In the genomic region with DNA sequence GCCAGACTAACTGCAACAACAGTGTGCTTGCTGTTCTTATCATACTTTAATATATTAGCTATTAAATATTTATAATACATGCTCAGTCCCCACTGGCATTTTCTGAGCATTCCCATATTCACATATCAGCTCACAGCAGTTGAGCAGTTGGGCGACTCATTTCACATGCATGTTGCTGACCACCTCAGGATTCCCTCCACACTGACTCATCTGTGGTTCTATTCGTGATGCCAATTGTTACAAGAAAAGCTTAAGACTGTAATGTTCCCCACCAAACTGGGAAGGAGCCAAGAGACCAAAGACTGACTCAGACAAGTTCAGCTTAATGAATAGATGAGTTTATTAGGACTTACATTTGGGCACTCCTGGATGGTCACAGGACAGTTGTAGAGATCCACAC, we compare ENCODE assay signal across 8 cellular contexts.
DNase-seq lines count a peak whose midpoint lies in the region; ATAC-seq and TF ChIP-seq lines count a peak whose summit lies in the region.
"Had no signal": no experiment of that assay in that cellular context is flagged by ENCODE, and none has a peak within 500 bp of the region (broad histone marks: within the 10 kb centered on the region; RNA-seq: fewer than 3 reads in every experiment).

No MANE protein-coding gene starts in this region.

- no peak for TF ChIP-seq CTCF in GM23338 (conservative IDR thresholded peaks at IDR 0.05; ENCODE audit: low read depth in 2 of 2)
- no peak for TF ChIP-seq CTCF in left ventricle myocardium inferior (IDR thresholded peaks at IDR 0.05; ENCODE audit: borderline replicate concordance)

- no peak overlapping the region for H2AFZ ChIP-seq in GM23338

- H3K27me3 ChIP-seq in GM23338 (ENCODE audit: insufficient read depth): no peaks in the 10 kb centered on the region
- H3K27me3 ChIP-seq in left ventricle myocardium inferior (ENCODE audit: low read depth): no peaks in the 10 kb centered on the region

- H3K4me1 Mint-ChIP-seq in GM23338: no peaks in the 10 kb centered on the region
- H3K4me1 Mint-ChIP-seq: activated naive CD4-positive, alpha-beta T cell treated with anti-CD3 and anti-CD28 coated beads, Interleukin-2, amount 50 U/mL, for 24 hours had no signal

- peaks cover 6% of the 10 kb centered on the region for H3K9me2 ChIP-seq in GM23338 (ENCODE audit: insufficient read depth)

- intact Hi-C loops in left ventricle myocardium inferior (cut with micrococcal nuclease): no loop called here

- H3K4me2 ChIP-seq in GM23338: no peak overlapping the region

- H3K9me3 Mint-ChIP-seq in GM23338: peaks cover 17% of the 10 kb centered on the region

- H3K4me1 ChIP-seq in GM23338 (ENCODE audit: insufficient read depth) (no peaks in the 10 kb centered on the region), left ventricle myocardium inferior (no peaks in the 10 kb centered on the region)

- DNase-seq in GM23338 (ENCODE audit: low spot score): no peak
- DNase-seq in fibroblast of peridontal ligament (ENCODE audit: extremely low read depth): peak; percentile 99
- peak; percentile 97 for DNase-seq in stromal cell of bone marrow (ENCODE audit: low read depth)
- DNase-seq in left ventricle myocardium inferior: no peak
- DNase-seq in activated effector memory CD4-positive, alpha-beta T cell treated with anti-CD3 and anti-CD28 coated beads, Interleukin-2, amount 50 U/mL, for 16 hours: no peak

- H3K79me2 ChIP-seq in GM23338 (replicated peaks; ENCODE audit: insufficient read depth): no peaks in the 10 kb centered on the region

- H3K36me3 Mint-ChIP-seq in GM23338 (ENCODE audit: low read depth): peaks cover 8% of the 10 kb centered on the region; the same call in 2 of the 3 replicates
- H3K36me3 Mint-ChIP-seq: activated naive CD4-positive, alpha-beta T cell treated with anti-CD3 and anti-CD28 coated beads, Interleukin-2, amount 50 U/mL, for 24 hours had no signal

- H3K36me3 ChIP-seq in GM23338 (ENCODE audit: insufficient read depth) (no peaks in the 10 kb centered on the region), left ventricle myocardium inferior (no peaks in the 10 kb centered on the region)

- H3K27ac Mint-ChIP-seq in GM23338: 0 out of 2 replicates have a peak overlapping the region, but pooled peaks have one; percentile 64
- H3K27ac Mint-ChIP-seq: activated naive CD4-positive, alpha-beta T cell treated with anti-CD3 and anti-CD28 coated beads, Interleukin-2, amount 50 U/mL, for 24 hours had no signal

- H3K9me3 ChIP-seq in left ventricle myocardium inferior (replicated peaks): peaks cover 12% of the 10 kb centered on the region

- H3K27ac ChIP-seq in GM23338 (ENCODE audit: low read depth) (no peak overlapping the region), left ventricle myocardium inferior (replicated peaks) (no peak overlapping the region)

- no peak overlapping the region for H3K4me3 ChIP-seq in GM23338
- no peak overlapping the region for H3K4me3 ChIP-seq in left ventricle myocardium inferior

- H4K20me1 ChIP-seq in GM23338 (replicated peaks; ENCODE audit: insufficient read depth): no peaks in the 10 kb centered on the region

- no peak overlapping the region for H3K4me3 Mint-ChIP-seq in GM23338
- H3K4me3 Mint-ChIP-seq: activated naive CD4-positive, alpha-beta T cell treated with anti-CD3 and anti-CD28 coated beads, Interleukin-2, amount 50 U/mL, for 24 hours had no signal

- H3K27me3 Mint-ChIP-seq in GM23338 (ENCODE audit: insufficient read depth, low read depth, poor library complexity): no peaks in the 10 kb centered on the region
- H3K27me3 Mint-ChIP-seq: activated naive CD4-positive, alpha-beta T cell treated with anti-CD3 and anti-CD28 coated beads, Interleukin-2, amount 50 U/mL, for 24 hours had no signal

- ATAC-seq in GM23338 (no peak), SK-N-SH treated with all-trans-retinoic acid at 6 μM for 48 hours (peak; percentile 95), HG03280 (IDR thresholded peaks at IDR 0.05; ENCODE audit: unreplicated experiment) (no peak)

- no peaks in the 10 kb centered on the region for H3F3A ChIP-seq in GM23338 (replicated peaks; ENCODE audit: low read depth)

TF ChIP-seq in GM23338, 12 proteins besides CTCF, POLR2A, EP300 and RAD21 (continues in another document):
- TF ChIP-seq ZNF114 (CRISPR knock-in tag; IDR thresholded peaks at IDR 0.05): no peak
- no peak for TF ChIP-seq STAT1 (IDR thresholded peaks at IDR 0.05; ENCODE audit: unreplicated experiment)
- TF ChIP-seq JUNB (IDR thresholded peaks at IDR 0.05; ENCODE audit: unreplicated experiment): no peak
- TF ChIP-seq CREB1 (CRISPR knock-in tag; IDR thresholded peaks at IDR 0.05; ENCODE audit: low read depth): no peak
- no peak for TF ChIP-seq NANOG (IDR thresholded peaks at IDR 0.05; ENCODE audit: borderline replicate concordance)
- no peak for TF ChIP-seq EZH2 (IDR thresholded peaks at IDR 0.05; ENCODE audit: low read depth, unreplicated experiment)
- no peak for TF ChIP-seq EZH2phosphoT487 (IDR thresholded peaks at IDR 0.05; ENCODE audit: unreplicated experiment)
- no peak for TF ChIP-seq POLR2AphosphoS5 (IDR thresholded peaks at IDR 0.05; ENCODE audit: low read depth)
- TF ChIP-seq, protein P1, sequence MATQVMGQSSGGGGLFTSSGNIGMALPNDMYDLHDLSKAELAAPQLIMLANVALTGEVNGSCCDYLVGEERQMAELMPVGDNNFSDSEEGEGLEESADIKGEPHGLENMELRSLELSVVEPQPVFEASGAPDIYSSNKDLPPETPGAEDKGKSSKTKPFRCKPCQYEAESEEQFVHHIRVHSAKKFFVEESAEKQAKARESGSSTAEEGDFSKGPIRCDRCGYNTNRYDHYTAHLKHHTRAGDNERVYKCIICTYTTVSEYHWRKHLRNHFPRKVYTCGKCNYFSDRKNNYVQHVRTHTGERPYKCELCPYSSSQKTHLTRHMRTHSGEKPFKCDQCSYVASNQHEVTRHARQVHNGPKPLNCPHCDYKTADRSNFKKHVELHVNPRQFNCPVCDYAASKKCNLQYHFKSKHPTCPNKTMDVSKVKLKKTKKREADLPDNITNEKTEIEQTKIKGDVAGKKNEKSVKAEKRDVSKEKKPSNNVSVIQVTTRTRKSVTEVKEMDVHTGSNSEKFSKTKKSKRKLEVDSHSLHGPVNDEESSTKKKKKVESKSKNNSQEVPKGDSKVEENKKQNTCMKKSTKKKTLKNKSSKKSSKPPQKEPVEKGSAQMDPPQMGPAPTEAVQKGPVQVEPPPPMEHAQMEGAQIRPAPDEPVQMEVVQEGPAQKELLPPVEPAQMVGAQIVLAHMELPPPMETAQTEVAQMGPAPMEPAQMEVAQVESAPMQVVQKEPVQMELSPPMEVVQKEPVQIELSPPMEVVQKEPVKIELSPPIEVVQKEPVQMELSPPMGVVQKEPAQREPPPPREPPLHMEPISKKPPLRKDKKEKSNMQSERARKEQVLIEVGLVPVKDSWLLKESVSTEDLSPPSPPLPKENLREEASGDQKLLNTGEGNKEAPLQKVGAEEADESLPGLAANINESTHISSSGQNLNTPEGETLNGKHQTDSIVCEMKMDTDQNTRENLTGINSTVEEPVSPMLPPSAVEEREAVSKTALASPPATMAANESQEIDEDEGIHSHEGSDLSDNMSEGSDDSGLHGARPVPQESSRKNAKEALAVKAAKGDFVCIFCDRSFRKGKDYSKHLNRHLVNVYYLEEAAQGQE (IDR thresholded peaks at IDR 0.05; ENCODE audit: unreplicated experiment): no peak

TF ChIP-seq in SK-N-SH treated with all-trans-retinoic acid at 6 μM for 48 hours, 23 proteins besides CTCF, POLR2A, EP300 and RAD21:
- TF ChIP-seq ZFP3 (CRISPR knock-in tag; IDR thresholded peaks at IDR 0.05) (peak; percentile 41; the same call in 1 of the 2 replicates), ISL1 (CRISPR knock-in tag; IDR thresholded peaks at IDR 0.05) (peak; percentile 51; the same call in 1 of the 2 replicates), SNAI2 (CRISPR knock-in tag; IDR thresholded peaks at IDR 0.05) (no peak)
- TF ChIP-seq, protein P2, sequence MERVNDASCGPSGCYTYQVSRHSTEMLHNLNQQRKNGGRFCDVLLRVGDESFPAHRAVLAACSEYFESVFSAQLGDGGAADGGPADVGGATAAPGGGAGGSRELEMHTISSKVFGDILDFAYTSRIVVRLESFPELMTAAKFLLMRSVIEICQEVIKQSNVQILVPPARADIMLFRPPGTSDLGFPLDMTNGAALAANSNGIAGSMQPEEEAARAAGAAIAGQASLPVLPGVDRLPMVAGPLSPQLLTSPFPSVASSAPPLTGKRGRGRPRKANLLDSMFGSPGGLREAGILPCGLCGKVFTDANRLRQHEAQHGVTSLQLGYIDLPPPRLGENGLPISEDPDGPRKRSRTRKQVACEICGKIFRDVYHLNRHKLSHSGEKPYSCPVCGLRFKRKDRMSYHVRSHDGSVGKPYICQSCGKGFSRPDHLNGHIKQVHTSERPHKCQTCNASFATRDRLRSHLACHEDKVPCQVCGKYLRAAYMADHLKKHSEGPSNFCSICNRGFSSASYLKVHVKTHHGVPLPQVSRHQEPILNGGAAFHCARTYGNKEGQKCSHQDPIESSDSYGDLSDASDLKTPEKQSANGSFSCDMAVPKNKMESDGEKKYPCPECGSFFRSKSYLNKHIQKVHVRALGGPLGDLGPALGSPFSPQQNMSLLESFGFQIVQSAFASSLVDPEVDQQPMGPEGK (CRISPR knock-in tag; IDR thresholded peaks at IDR 0.05; ENCODE audit: borderline replicate concordance): peak; percentile 55; the same call in 1 of the 2 replicates

Comparison
In these comparisons a context has a peak if more than half of its experiments do, and no peak if none do; other contexts are left out.
1. DNase-seq: peak in fibroblast of peridontal ligament (single experiment) and stromal cell of bone marrow (single experiment); none in GM23338 (single experiment), left ventricle myocardium inferior (single experiment) and activated effector memory CD4-positive, alpha-beta T cell treated with anti-CD3 and anti-CD28 coated beads, Interleukin-2, amount 50 U/mL, for 16 hours (single experiment).